Comparison of ENCODE assay signal across 1 cellular context in genomic region chr19:19140476-19140875, GRCh38.
TF ChIP-seq lines count a peak whose summit lies in the region.

No MANE protein-coding gene starts in this region.

TF ChIP-seq in SK-N-SH, 30 proteins besides CTCF, POLR2A, EP300 and RAD21 (continued from another document):
- TF ChIP-seq MAX (IDR thresholded peaks at IDR 0.05; ENCODE audit: low read depth) (0 out of 2 replicates have a peak, but pooled peaks have one; percentile 35), JUND (IDR thresholded peaks at IDR 0.05) (no peak), USF1 (IDR thresholded peaks at IDR 0.05; ENCODE audit: borderline replicate concordance, low read depth) (no peak), EZH2phosphoT487 (IDR thresholded peaks at IDR 0.05; ENCODE audit: borderline replicate concordance, low read depth) (no peak), NRF1 (IDR thresholded peaks at IDR 0.05; ENCODE audit: low read depth, low read length) (no peak), TEAD4 (IDR thresholded peaks at IDR 0.05; ENCODE audit: borderline replicate concordance, insufficient read depth) (no peak), POLR2AphosphoS5 (IDR thresholded peaks at IDR 0.05; ENCODE audit: low read depth, low read length) (no peak), YY1 (IDR thresholded peaks at IDR 0.05; ENCODE audit: low read depth) (no peak), SMC3 (IDR thresholded peaks at IDR 0.05; ENCODE audit: low read depth, low read length) (no peak), PBX3 (IDR thresholded peaks at IDR 0.05) (no peak), ELF1 (IDR thresholded peaks at IDR 0.05) (no peak), FOSL2 (IDR thresholded peaks at IDR 0.05; ENCODE audit: borderline replicate concordance, low read depth) (peak; percentile 40; the same call in 1 of the 2 replicates), GATA2 (CRISPR knock-in tag; IDR thresholded peaks at IDR 0.05) (no peak)
